In the genomic region with DNA sequence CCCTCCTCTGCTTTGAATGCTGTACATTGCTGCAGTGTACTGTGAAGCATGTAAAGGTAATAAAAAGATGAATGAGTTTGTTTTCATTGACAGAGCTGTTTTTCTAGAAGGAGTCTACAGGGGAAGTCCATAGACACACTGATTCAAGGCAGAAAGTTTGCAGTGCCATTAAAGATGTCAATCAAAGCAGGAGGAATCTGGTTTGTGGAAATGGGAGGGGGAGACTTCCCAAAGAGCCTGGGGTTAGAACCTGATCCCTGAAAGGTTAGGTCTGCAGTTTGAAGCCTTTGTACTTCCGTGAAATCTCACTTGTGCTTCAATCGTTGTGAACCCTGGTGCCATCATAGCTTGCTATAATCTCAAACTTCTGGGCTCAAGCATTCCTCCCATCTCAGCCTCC, we compare ENCODE assay signal across 20 cellular contexts. TPM values are rescaled to one million over a fixed set of nuclear protein-coding genes. Genes with fewer than 3 reads are reported as not detected.
"Had no signal": no experiment of that assay in that cellular context is flagged by ENCODE, and none has a peak within 500 bp of the region (broad histone marks: within the 10 kb centered on the region; RNA-seq: fewer than 3 reads in every experiment).

No MANE protein-coding gene starts in this region.

- H3K9me3 Mint-ChIP-seq: activated CD4-positive, alpha-beta memory T cell treated with anti-CD3 and anti-CD28 coated beads for 36 hours; activated naive CD8-positive, alpha-beta T cell treated with anti-CD3 and anti-CD28 coated beads for 36 hours; activated T-cell treated with anti-CD3 and anti-CD28 coated beads, Interleukin-2, amount 50 U/mL, for 72 hours; endodermal cell; naive thymus-derived CD8-positive, alpha-beta T cell had no signal

- H3K36me3 Mint-ChIP-seq: activated CD4-positive, alpha-beta memory T cell treated with anti-CD3 and anti-CD28 coated beads for 36 hours; activated naive CD8-positive, alpha-beta T cell treated with anti-CD3 and anti-CD28 coated beads for 36 hours had no signal

- H3K27ac Mint-ChIP-seq: activated CD4-positive, alpha-beta memory T cell treated with anti-CD3 and anti-CD28 coated beads for 36 hours; activated naive CD8-positive, alpha-beta T cell treated with anti-CD3 and anti-CD28 coated beads for 36 hours; activated T-cell treated with anti-CD3 and anti-CD28 coated beads, Interleukin-2, amount 50 U/mL, for 72 hours; endodermal cell had no signal

- H3K9me3 ChIP-seq: lower lobe of right lung, prostate gland, suprapubic skin had no signal

- H3K4me3 Mint-ChIP-seq: activated CD4-positive, alpha-beta memory T cell treated with anti-CD3 and anti-CD28 coated beads for 36 hours; activated naive CD8-positive, alpha-beta T cell treated with anti-CD3 and anti-CD28 coated beads for 36 hours; activated T-cell treated with anti-CD3 and anti-CD28 coated beads, Interleukin-2, amount 50 U/mL, for 72 hours; endodermal cell; naive thymus-derived CD8-positive, alpha-beta T cell had no signal

- H3K27ac ChIP-seq: brain microvascular endothelial cell, lower lobe of right lung, suprapubic skin had no signal

- DNase-seq: activated CD4-positive, alpha-beta memory T cell treated with anti-CD3 and anti-CD28 coated beads for 36 hours; activated CD4-positive, alpha-beta T cell treated with anti-CD3 and anti-CD28 coated beads for 1 hour; activated gamma-delta T cell treated with Interleukin-2 at 50 U/mL for 16 hours; activated naive CD8-positive, alpha-beta T cell treated with anti-CD3 and anti-CD28 coated beads for 36 hours; activated T-cell treated with anti-CD3 and anti-CD28 coated beads, Interleukin-2, amount 50 U/mL, for 72 hours; brain microvascular endothelial cell; endodermal cell; erythroblast; hippocampal formation; lower lobe of right lung; naive thymus-derived CD8-positive, alpha-beta T cell; nucleus accumbens; stimulated activated CD4-positive, alpha-beta T cell treated with anti-CD3 and anti-CD28 coated beads, Interleukin-2, amount 100 ng/mL, for 48 hours; stimulated activated naive CD8-positive, alpha-beta T cell treated with anti-CD3 and anti-CD28 coated beads, Interleukin-15, Interleukin-2, amounts not matched to agents 100 U/mL and 50 U/mL, for 24 hours; T1000 had no signal

- H3K27me3 Mint-ChIP-seq: activated CD4-positive, alpha-beta memory T cell treated with anti-CD3 and anti-CD28 coated beads for 36 hours; activated naive CD8-positive, alpha-beta T cell treated with anti-CD3 and anti-CD28 coated beads for 36 hours; naive thymus-derived CD8-positive, alpha-beta T cell had no signal

- ATAC-seq: activated T-cell treated with anti-CD3 and anti-CD28 coated beads, Interleukin-2, amount 50 U/mL, for 72 hours; lower lobe of right lung; naive thymus-derived CD8-positive, alpha-beta T cell; stimulated activated naive CD8-positive, alpha-beta T cell treated with anti-CD3 and anti-CD28 coated beads, Interleukin-15, Interleukin-2, amounts not matched to agents 100 U/mL and 50 U/mL, for 24 hours had no signal

- H3K4me3 ChIP-seq: lower lobe of right lung, prostate gland, suprapubic skin had no signal

- H3K27me3 ChIP-seq: brain microvascular endothelial cell, suprapubic skin had no signal

- H3K36me3 ChIP-seq: brain microvascular endothelial cell, lower lobe of right lung, prostate gland had no signal

RNA-seq across cellular contexts. Expression of a gene that starts 37.5 kb away (rescaled TPM):
- total RNA-seq: activated CD4-positive, alpha-beta memory T cell treated with anti-CD3 and anti-CD28 coated beads for 36 hours; activated naive CD8-positive, alpha-beta T cell treated with anti-CD3 and anti-CD28 coated beads for 36 hours; activated T-cell treated with anti-CD3 and anti-CD28 coated beads, Interleukin-2, amount 50 U/mL, for 72 hours; dermis microvascular lymphatic vessel endothelial cell; lower lobe of right lung; mononuclear cell; naive thymus-derived CD8-positive, alpha-beta T cell; ureter had no signal
